20 cellular contexts compared by ENCODE assay signal in the genomic region with DNA sequence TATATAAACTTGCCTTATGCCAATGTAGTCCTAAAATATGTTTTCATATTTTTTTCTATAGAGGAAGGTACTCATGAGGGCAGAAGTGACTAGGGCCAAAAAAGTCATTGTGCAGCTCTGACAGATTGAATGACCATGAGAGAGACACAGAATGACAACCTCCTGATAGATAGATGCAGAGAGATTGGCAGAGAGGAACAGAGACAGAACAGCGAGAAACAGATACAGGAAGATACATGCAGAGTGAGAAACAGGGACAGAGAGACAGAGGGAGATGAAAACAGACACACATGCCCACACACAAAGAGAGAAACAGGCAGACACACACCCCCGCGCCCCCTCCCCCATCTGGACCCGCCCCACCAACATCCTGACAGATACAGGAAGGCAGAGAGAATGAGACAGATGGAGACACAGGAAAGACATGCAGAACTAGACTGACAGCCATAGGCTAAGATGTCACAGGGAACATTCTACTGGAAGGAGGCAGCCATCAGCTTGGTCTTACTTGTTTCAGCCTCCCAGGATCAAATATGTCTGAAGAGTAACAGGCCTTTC.
A peak's percentile ranks its signal among the peaks of the same experiment; 100 is the strongest.
DNase-seq lines count a peak whose midpoint lies in the region; ATAC-seq, FAIRE-seq and TF ChIP-seq lines count a peak whose summit lies in the region.
"Had no signal": no experiment of that assay in that cellular context is flagged by ENCODE, and none has a peak within 500 bp of the region (broad histone marks: within the 10 kb centered on the region; RNA-seq: fewer than 3 reads in every experiment).

No MANE protein-coding gene starts in this region.

- H3K4me2 ChIP-seq in BLaER1: peak overlapping the region; percentile 62
- H3K4me2 ChIP-seq: smooth muscle cell had no signal

- H3K4me3 ChIP-seq in BLaER1: no peak overlapping the region
- H3K4me3 ChIP-seq: gastroesophageal sphincter, left ventricle myocardium inferior, MG63, mucosa of descending colon, smooth muscle cell, tibial nerve had no signal

- H4K20me1 ChIP-seq in BLaER1: no peaks in the 10 kb centered on the region

- FAIRE-seq in GM12892 (lab: Jason Lieb, UNC): no peak

- no peaks in the 10 kb centered on the region for H3K9me3 Mint-ChIP-seq in activated CD8-positive, alpha-beta memory T cell treated with anti-CD3 and anti-CD28 coated beads, Interleukin-2, amount 10 ng/mL, durations not matched to agents 7 days and 5 days (ENCODE audit: low read depth)
- H3K9me3 Mint-ChIP-seq in activated naive CD4-positive, alpha-beta T cell treated with anti-CD3 and anti-CD28 coated beads, Interleukin-2, amount 50 U/mL, for 72 hours: peaks cover 0 to 4% of the 10 kb centered on the region in 2 donors
- H3K9me3 Mint-ChIP-seq: activated T-helper 17 cell treated with anti-CD3 and anti-CD28 coated beads, Interleukin-2, amount 50 U/mL, for 72 hours; stimulated activated effector memory CD8-positive, alpha-beta T cell treated with anti-CD3 and anti-CD28 coated beads, Interleukin-12 subunit alpha, Interleukin-12 subunit beta, amount 100 ng/mL, for 72 hours had no signal

- H3K4me1 ChIP-seq in BLaER1: peaks cover 54% of the 10 kb centered on the region
- H3K4me1 ChIP-seq: tibial nerve had no signal

- H3K9me3 ChIP-seq in BLaER1: no peaks in the 10 kb centered on the region
- H3K9me3 ChIP-seq: gastroesophageal sphincter, left ventricle myocardium inferior, MG63, mucosa of descending colon, tibial nerve had no signal

- no peaks in the 10 kb centered on the region for H3K27me3 ChIP-seq in BLaER1
- H3K27me3 ChIP-seq: gastroesophageal sphincter, MG63, tibial nerve had no signal

- H3K36me3 ChIP-seq in BLaER1: no peaks in the 10 kb centered on the region
- H3K36me3 ChIP-seq: gastroesophageal sphincter, left ventricle myocardium inferior, MG63, tibial nerve had no signal

- H3K4me1 Mint-ChIP-seq in activated CD8-positive, alpha-beta memory T cell treated with anti-CD3 and anti-CD28 coated beads, Interleukin-2, amount 10 ng/mL, durations not matched to agents 7 days and 5 days: peaks cover 30% of the 10 kb centered on the region

- DNase-seq in activated CD8-positive, alpha-beta memory T cell treated with anti-CD3 and anti-CD28 coated beads, Interleukin-2, amount 10 ng/mL, durations not matched to agents 7 days and 5 days: no peak
- no peak for DNase-seq in activated CD8-positive, alpha-beta memory T cell treated with anti-CD3 and anti-CD28 coated beads, Interleukin-2, amount 50 U/mL, for 48 hours
- peak; percentile 73 for DNase-seq in NCI-H69 (lab: John Stamatoyannopoulos, UW)
- DNase-seq in activated naive CD4-positive, alpha-beta T cell treated with anti-CD3 and anti-CD28 coated beads, Interleukin-2, amount 50 U/mL, for 72 hours (ENCODE audit: low spot score in 2 of 2): no peak
- no peak for DNase-seq in GM12892 (ENCODE audit: insufficient read length)
- no peak for DNase-seq in KBM-7
- DNase-seq: left ventricle myocardium inferior, MG63, mucosa of descending colon, NCI-H748 treated with DMSO at 0.1 percent for 48 hours, PC-3 had no signal

- no peak overlapping the region for H3K4me3 Mint-ChIP-seq in activated CD8-positive, alpha-beta memory T cell treated with anti-CD3 and anti-CD28 coated beads, Interleukin-2, amount 10 ng/mL, durations not matched to agents 7 days and 5 days
- H3K4me3 Mint-ChIP-seq: activated T-helper 17 cell treated with anti-CD3 and anti-CD28 coated beads, Interleukin-2, amount 50 U/mL, for 72 hours; stimulated activated effector memory CD8-positive, alpha-beta T cell treated with anti-CD3 and anti-CD28 coated beads, Interleukin-12 subunit alpha, Interleukin-12 subunit beta, amount 100 ng/mL, for 72 hours had no signal

- TF ChIP-seq POLR2A in GM12892 (IDR thresholded peaks at IDR 0.05; ENCODE audit: low read depth, low read length): no peak

- peak overlapping the region; percentile 35; the same call in 1 of the 2 replicates for H3K27ac ChIP-seq in BLaER1
- H3K27ac ChIP-seq: gastroesophageal sphincter, left ventricle myocardium inferior, tibial nerve had no signal

- CTCF ChIA-PET in activated CD8-positive, alpha-beta memory T cell treated with anti-CD3 and anti-CD28 coated beads, Interleukin-2, amount 10 ng/mL, durations not matched to agents 7 days and 5 days (lab: Charles Lee): no interaction called here

- no peaks in the 10 kb centered on the region for H3K36me3 Mint-ChIP-seq in activated CD8-positive, alpha-beta memory T cell treated with anti-CD3 and anti-CD28 coated beads, Interleukin-2, amount 10 ng/mL, durations not matched to agents 7 days and 5 days
- H3K36me3 Mint-ChIP-seq in activated naive CD4-positive, alpha-beta T cell treated with anti-CD3 and anti-CD28 coated beads, Interleukin-2, amount 50 U/mL, for 72 hours: peaks cover 7 to 18% of the 10 kb centered on the region in 2 donors
- H3K36me3 Mint-ChIP-seq: stimulated activated effector memory CD8-positive, alpha-beta T cell treated with anti-CD3 and anti-CD28 coated beads, Interleukin-12 subunit alpha, Interleukin-12 subunit beta, amount 100 ng/mL, for 72 hours had no signal

- H3K9ac ChIP-seq in BLaER1: no peak overlapping the region

- no peaks in the 10 kb centered on the region for H3K27me3 Mint-ChIP-seq in activated CD8-positive, alpha-beta memory T cell treated with anti-CD3 and anti-CD28 coated beads, Interleukin-2, amount 10 ng/mL, durations not matched to agents 7 days and 5 days

- H3K27ac Mint-ChIP-seq in activated CD8-positive, alpha-beta memory T cell treated with anti-CD3 and anti-CD28 coated beads, Interleukin-2, amount 10 ng/mL, durations not matched to agents 7 days and 5 days: peak overlapping the region; percentile 2
- peak overlapping the region; percentile 2 to 14 for H3K27ac Mint-ChIP-seq in activated naive CD4-positive, alpha-beta T cell treated with anti-CD3 and anti-CD28 coated beads, Interleukin-2, amount 50 U/mL, for 72 hours
- H3K27ac Mint-ChIP-seq: activated T-helper 17 cell treated with anti-CD3 and anti-CD28 coated beads, Interleukin-2, amount 50 U/mL, for 72 hours; stimulated activated effector memory CD8-positive, alpha-beta T cell treated with anti-CD3 and anti-CD28 coated beads, Interleukin-12 subunit alpha, Interleukin-12 subunit beta, amount 100 ng/mL, for 72 hours had no signal

- in situ Hi-C loops in KBM-7 (cut with MboI; ENCODE audit: low pct_unique_long_range_greater_than_20kb, low sequenced_read_pairs): no loop called here

- peak; percentile 47 for ATAC-seq in activated CD8-positive, alpha-beta memory T cell treated with anti-CD3 and anti-CD28 coated beads, Interleukin-2, amount 10 ng/mL, durations not matched to agents 7 days and 5 days
- no peak for ATAC-seq in activated naive CD4-positive, alpha-beta T cell treated with anti-CD3 and anti-CD28 coated beads, Interleukin-2, amount 50 U/mL, for 72 hours
- no peak for ATAC-seq in GM21390 (IDR thresholded peaks at IDR 0.05; ENCODE audit: unreplicated experiment)
- ATAC-seq: activated CD4-positive, CD25-positive, alpha-beta regulatory T cell treated with anti-CD3 and anti-CD28 coated beads, Interleukin-2, amount 50 U/mL, for 24 hours; activated T-helper 17 cell treated with anti-CD3 and anti-CD28 coated beads, Interleukin-2, amount 50 U/mL, for 72 hours; esophagus mucosa; gastroesophageal sphincter; mucosa of descending colon; PC-3; stimulated activated effector memory CD8-positive, alpha-beta T cell treated with anti-CD3 and anti-CD28 coated beads, Interleukin-12 subunit alpha, Interleukin-12 subunit beta, amount 100 ng/mL, for 72 hours had no signal
